In the genomic region with DNA sequence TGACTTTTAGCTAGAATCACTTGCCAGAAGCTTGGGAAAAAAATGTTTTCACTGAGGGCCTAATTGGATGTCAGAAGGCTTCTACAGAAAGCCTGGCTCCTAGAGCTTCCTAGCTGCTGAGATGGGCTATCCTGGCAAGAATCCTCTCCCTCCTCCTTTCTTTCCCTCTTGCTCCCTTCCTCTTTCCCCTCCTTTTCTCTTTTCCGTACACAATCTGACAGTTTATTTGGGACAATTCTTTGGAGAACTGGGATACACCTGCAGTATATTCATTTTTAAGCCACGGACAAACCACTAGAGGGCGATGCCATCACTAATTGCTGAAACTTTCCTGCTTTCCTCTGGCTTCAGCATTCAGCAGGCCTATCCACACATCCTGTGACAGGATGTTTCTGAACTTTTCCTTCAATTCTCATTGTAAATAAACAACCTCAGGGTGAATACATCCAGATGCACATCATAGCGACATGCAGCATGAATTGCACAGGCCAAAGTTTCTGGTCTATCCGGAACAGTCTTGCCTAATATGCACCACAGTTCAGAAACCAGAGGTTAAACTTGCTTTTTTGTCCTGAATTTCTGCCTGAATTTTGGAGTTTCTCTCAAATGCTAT, we compare ENCODE assay signal across 1 cellular context.
A peak's percentile ranks its signal among the peaks of the same experiment; 100 is the strongest.
TF ChIP-seq lines count a peak whose summit lies in the region.

No MANE protein-coding gene starts in this region.

TF ChIP-seq in HepG2, 621 proteins besides CTCF, POLR2A, EP300 and RAD21 (continued from another document and continues in another):
- TF ChIP-seq, protein P1, sequence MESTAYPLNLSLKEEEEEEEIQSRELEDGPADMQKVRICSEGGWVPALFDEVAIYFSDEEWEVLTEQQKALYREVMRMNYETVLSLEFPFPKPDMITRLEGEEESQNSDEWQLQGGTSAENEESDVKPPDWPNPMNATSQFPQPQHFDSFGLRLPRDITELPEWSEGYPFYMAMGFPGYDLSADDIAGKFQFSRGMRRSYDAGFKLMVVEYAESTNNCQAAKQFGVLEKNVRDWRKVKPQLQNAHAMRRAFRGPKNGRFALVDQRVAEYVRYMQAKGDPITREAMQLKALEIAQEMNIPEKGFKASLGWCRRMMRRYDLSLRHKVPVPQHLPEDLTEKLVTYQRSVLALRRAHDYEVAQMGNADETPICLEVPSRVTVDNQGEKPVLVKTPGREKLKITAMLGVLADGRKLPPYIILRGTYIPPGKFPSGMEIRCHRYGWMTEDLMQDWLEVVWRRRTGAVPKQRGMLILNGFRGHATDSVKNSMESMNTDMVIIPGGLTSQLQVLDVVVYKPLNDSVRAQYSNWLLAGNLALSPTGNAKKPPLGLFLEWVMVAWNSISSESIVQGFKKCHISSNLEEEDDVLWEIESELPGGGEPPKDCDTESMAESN (CRISPR knock-in tag; conservative IDR thresholded peaks at IDR 0.05) = 0 out of 2 replicates have a peak, but pooled peaks have one; percentile 20
- TF ChIP-seq, protein P2, sequence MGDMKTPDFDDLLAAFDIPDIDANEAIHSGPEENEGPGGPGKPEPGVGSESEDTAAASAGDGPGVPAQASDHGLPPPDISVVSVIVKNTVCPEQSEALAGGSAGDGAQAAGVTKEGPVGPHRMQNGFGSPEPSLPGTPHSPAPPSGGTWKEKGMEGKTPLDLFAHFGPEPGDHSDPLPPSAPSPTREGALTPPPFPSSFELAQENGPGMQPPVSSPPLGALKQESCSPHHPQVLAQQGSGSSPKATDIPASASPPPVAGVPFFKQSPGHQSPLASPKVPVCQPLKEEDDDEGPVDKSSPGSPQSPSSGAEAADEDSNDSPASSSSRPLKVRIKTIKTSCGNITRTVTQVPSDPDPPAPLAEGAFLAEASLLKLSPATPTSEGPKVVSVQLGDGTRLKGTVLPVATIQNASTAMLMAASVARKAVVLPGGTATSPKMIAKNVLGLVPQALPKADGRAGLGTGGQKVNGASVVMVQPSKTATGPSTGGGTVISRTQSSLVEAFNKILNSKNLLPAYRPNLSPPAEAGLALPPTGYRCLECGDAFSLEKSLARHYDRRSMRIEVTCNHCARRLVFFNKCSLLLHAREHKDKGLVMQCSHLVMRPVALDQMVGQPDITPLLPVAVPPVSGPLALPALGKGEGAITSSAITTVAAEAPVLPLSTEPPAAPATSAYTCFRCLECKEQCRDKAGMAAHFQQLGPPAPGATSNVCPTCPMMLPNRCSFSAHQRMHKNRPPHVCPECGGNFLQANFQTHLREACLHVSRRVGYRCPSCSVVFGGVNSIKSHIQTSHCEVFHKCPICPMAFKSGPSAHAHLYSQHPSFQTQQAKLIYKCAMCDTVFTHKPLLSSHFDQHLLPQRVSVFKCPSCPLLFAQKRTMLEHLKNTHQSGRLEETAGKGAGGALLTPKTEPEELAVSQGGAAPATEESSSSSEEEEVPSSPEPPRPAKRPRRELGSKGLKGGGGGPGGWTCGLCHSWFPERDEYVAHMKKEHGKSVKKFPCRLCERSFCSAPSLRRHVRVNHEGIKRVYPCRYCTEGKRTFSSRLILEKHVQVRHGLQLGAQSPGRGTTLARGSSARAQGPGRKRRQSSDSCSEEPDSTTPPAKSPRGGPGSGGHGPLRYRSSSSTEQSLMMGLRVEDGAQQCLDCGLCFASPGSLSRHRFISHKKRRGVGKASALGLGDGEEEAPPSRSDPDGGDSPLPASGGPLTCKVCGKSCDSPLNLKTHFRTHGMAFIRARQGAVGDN (CRISPR knock-in tag; IDR thresholded peaks at IDR 0.05) = no peak
- TF ChIP-seq ZFP37 (CRISPR knock-in tag; IDR thresholded peaks at IDR 0.05; ENCODE audit: borderline replicate concordance) (no peak), ZNF547 (CRISPR knock-in tag; IDR thresholded peaks at IDR 0.05) (no peak), ASH2L (IDR thresholded peaks at IDR 0.05; ENCODE audit: insufficient read length, low read depth, low read length) (peak; percentile 67), THAP11 (CRISPR knock-in tag; IDR thresholded peaks at IDR 0.05) (peak; percentile 32; the same call in 1 of the 2 replicates), ZNF839 (CRISPR knock-in tag; IDR thresholded peaks at IDR 0.05; ENCODE audit: borderline replicate concordance) (no peak), KMT2B (CRISPR knock-in tag; IDR thresholded peaks at IDR 0.05) (no peak), HOXA5 (CRISPR knock-in tag; IDR thresholded peaks at IDR 0.05) (no peak; the same call in 1 of the 2 replicates), SMAD1 (CRISPR knock-in tag; IDR thresholded peaks at IDR 0.05; ENCODE audit: borderline replicate concordance, low read depth) (no peak), FOXO1 (CRISPR knock-in tag; IDR thresholded peaks at IDR 0.05) (peak; percentile 95), ZFP36L1 (CRISPR knock-in tag; IDR thresholded peaks at IDR 0.05) (no peak), MTA3 (CRISPR knock-in tag; IDR thresholded peaks at IDR 0.05) (no peak), ZNF430 (CRISPR knock-in tag; IDR thresholded peaks at IDR 0.05) (no peak), ZMYM4 (CRISPR knock-in tag; IDR thresholded peaks at IDR 0.05) (peak; percentile 66), ZNF660 (CRISPR knock-in tag; IDR thresholded peaks at IDR 0.05; ENCODE audit: borderline replicate concordance, low read depth) (no peak), ZNF225 (CRISPR knock-in tag; IDR thresholded peaks at IDR 0.05) (no peak)
- TF ChIP-seq, protein P3, sequence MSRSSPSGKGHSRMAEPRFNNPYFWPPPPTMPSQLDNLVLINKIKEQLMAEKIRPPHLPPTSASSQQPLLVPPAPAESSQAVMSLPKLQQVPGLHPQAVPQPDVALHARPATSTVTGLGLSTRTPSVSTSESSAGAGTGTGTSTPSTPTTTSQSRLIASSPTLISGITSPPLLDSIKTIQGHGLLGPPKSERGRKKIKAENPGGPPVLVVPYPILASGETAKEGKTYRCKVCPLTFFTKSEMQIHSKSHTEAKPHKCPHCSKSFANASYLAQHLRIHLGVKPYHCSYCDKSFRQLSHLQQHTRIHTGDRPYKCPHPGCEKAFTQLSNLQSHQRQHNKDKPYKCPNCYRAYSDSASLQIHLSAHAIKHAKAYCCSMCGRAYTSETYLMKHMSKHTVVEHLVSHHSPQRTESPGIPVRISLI (CRISPR knock-in tag; IDR thresholded peaks at IDR 0.05; ENCODE audit: borderline replicate concordance) = no peak; the same call in 1 of the 2 replicates
- TF ChIP-seq, protein P4, sequence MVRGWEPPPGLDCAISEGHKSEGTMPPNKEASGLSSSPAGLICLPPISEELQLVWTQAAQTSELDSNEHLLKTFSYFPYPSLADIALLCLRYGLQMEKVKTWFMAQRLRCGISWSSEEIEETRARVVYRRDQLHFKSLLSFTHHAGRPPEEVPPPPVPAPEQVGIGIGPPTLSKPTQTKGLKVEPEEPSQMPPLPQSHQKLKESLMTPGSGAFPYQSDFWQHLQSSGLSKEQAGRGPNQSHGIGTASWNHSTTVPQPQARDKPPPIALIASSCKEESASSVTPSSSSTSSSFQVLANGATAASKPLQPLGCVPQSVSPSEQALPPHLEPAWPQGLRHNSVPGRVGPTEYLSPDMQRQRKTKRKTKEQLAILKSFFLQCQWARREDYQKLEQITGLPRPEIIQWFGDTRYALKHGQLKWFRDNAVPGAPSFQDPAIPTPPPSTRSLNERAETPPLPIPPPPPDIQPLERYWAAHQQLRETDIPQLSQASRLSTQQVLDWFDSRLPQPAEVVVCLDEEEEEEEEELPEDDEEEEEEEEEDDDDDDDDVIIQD (CRISPR knock-in tag; IDR thresholded peaks at IDR 0.05; ENCODE audit: low read depth) = peak; percentile 71
- TF ChIP-seq, protein P5, sequence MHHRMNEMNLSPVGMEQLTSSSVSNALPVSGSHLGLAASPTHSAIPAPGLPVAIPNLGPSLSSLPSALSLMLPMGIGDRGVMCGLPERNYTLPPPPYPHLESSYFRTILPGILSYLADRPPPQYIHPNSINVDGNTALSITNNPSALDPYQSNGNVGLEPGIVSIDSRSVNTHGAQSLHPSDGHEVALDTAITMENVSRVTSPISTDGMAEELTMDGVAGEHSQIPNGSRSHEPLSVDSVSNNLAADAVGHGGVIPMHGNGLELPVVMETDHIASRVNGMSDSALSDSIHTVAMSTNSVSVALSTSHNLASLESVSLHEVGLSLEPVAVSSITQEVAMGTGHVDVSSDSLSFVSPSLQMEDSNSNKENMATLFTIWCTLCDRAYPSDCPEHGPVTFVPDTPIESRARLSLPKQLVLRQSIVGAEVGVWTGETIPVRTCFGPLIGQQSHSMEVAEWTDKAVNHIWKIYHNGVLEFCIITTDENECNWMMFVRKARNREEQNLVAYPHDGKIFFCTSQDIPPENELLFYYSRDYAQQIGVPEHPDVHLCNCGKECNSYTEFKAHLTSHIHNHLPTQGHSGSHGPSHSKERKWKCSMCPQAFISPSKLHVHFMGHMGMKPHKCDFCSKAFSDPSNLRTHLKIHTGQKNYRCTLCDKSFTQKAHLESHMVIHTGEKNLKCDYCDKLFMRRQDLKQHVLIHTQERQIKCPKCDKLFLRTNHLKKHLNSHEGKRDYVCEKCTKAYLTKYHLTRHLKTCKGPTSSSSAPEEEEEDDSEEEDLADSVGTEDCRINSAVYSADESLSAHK (CRISPR knock-in tag; IDR thresholded peaks at IDR 0.05; ENCODE audit: borderline replicate concordance) = no peak
- TF ChIP-seq, protein P6, sequence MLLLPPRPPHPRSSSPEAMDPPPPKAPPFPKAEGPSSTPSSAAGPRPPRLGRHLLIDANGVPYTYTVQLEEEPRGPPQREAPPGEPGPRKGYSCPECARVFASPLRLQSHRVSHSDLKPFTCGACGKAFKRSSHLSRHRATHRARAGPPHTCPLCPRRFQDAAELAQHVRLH (CRISPR knock-in tag; IDR thresholded peaks at IDR 0.05; ENCODE audit: borderline replicate concordance, low read depth) = no peak
- TF ChIP-seq, protein P7, sequence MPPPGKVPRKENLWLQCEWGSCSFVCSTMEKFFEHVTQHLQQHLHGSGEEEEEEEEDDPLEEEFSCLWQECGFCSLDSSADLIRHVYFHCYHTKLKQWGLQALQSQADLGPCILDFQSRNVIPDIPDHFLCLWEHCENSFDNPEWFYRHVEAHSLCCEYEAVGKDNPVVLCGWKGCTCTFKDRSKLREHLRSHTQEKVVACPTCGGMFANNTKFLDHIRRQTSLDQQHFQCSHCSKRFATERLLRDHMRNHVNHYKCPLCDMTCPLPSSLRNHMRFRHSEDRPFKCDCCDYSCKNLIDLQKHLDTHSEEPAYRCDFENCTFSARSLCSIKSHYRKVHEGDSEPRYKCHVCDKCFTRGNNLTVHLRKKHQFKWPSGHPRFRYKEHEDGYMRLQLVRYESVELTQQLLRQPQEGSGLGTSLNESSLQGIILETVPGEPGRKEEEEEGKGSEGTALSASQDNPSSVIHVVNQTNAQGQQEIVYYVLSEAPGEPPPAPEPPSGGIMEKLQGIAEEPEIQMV (CRISPR knock-in tag; IDR thresholded peaks at IDR 0.05; ENCODE audit: low read depth) = no peak
- TF ChIP-seq, protein P8, sequence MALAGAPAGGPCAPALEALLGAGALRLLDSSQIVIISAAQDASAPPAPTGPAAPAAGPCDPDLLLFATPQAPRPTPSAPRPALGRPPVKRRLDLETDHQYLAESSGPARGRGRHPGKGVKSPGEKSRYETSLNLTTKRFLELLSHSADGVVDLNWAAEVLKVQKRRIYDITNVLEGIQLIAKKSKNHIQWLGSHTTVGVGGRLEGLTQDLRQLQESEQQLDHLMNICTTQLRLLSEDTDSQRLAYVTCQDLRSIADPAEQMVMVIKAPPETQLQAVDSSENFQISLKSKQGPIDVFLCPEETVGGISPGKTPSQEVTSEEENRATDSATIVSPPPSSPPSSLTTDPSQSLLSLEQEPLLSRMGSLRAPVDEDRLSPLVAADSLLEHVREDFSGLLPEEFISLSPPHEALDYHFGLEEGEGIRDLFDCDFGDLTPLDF (CRISPR knock-in tag; IDR thresholded peaks at IDR 0.05) = no peak
- TF ChIP-seq, protein P9, sequence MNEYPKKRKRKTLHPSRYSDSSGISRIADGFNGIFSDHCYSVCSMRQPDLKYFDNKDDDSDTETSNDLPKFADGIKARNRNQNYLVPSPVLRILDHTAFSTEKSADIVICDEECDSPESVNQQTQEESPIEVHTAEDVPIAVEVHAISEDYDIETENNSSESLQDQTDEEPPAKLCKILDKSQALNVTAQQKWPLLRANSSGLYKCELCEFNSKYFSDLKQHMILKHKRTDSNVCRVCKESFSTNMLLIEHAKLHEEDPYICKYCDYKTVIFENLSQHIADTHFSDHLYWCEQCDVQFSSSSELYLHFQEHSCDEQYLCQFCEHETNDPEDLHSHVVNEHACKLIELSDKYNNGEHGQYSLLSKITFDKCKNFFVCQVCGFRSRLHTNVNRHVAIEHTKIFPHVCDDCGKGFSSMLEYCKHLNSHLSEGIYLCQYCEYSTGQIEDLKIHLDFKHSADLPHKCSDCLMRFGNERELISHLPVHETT (CRISPR knock-in tag; conservative IDR thresholded peaks at IDR 0.05) = no peak
- TF ChIP-seq, protein P10, sequence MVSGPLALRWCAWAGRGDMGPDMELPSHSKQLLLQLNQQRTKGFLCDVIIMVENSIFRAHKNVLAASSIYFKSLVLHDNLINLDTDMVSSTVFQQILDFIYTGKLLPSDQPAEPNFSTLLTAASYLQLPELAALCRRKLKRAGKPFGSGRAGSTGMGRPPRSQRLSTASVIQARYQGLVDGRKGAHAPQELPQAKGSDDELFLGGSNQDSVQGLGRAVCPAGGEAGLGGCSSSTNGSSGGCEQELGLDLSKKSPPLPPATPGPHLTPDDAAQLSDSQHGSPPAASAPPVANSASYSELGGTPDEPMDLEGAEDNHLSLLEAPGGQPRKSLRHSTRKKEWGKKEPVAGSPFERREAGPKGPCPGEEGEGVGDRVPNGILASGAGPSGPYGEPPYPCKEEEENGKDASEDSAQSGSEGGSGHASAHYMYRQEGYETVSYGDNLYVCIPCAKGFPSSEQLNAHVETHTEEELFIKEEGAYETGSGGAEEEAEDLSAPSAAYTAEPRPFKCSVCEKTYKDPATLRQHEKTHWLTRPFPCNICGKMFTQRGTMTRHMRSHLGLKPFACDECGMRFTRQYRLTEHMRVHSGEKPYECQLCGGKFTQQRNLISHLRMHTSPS (CRISPR knock-in tag; IDR thresholded peaks at IDR 0.05; ENCODE audit: low read depth) = no peak; the same call in 1 of the 2 replicates
- TF ChIP-seq, protein P11, sequence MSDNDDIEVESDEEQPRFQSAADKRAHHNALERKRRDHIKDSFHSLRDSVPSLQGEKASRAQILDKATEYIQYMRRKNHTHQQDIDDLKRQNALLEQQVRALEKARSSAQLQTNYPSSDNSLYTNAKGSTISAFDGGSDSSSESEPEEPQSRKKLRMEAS (IDR thresholded peaks at IDR 0.05) = peak; percentile 52; the same call in 1 of the 2 replicates
- TF ChIP-seq, protein P12, sequence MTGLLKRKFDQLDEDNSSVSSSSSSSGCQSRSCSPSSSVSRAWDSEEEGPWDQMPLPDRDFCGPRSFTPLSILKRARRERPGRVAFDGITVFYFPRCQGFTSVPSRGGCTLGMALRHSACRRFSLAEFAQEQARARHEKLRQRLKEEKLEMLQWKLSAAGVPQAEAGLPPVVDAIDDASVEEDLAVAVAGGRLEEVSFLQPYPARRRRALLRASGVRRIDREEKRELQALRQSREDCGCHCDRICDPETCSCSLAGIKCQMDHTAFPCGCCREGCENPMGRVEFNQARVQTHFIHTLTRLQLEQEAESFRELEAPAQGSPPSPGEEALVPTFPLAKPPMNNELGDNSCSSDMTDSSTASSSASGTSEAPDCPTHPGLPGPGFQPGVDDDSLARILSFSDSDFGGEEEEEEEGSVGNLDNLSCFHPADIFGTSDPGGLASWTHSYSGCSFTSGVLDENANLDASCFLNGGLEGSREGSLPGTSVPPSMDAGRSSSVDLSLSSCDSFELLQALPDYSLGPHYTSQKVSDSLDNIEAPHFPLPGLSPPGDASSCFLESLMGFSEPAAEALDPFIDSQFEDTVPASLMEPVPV (CRISPR knock-in tag; IDR thresholded peaks at IDR 0.05) = no peak
- TF ChIP-seq, protein P13, sequence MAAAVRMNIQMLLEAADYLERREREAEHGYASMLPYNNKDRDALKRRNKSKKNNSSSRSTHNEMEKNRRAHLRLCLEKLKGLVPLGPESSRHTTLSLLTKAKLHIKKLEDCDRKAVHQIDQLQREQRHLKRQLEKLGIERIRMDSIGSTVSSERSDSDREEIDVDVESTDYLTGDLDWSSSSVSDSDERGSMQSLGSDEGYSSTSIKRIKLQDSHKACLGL (CRISPR knock-in tag; IDR thresholded peaks at IDR 0.05) = no peak
